8 cellular contexts compared by ENCODE assay signal in the genomic region with DNA sequence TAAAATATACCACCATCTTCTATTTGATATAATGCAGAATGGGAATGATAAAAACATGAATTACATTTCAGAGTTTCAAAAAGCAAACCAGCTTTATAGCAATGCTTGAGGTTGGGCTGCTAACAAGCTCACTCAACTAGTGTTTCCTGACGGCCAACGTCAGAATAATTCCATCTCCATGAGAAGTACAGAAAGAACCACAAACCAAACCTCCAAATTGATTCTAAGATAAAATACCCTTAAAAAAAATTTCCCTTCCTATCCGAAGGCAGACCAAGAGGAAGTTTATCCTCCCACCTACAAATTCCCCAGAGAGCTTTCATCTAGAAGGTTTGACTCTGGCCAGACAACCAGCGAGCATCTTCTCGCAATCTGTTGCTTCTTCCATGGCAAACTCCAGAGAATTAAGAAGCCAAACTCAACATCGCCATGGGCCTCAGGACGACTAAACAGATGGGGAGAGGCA. TPM values are rescaled to one million over a fixed set of nuclear protein-coding genes. Genes with fewer than 3 reads are reported as not detected.
DNase-seq lines count a peak whose midpoint lies in the region; ATAC-seq and TF ChIP-seq lines count a peak whose summit lies in the region.

A gene (plus strand): TSS at position 271 of the 466 bp plus-strand sequence. CDS start 159 bp downstream, at position 430.

- peaks cover 0 to 16% (median 0%) of the 10 kb centered on the region in 4 donors for H3K4me1 ChIP-seq in right lobe of liver
- peaks cover 9% of the 10 kb centered on the region for H3K4me1 ChIP-seq in upper lobe of right lung

- peaks cover 19% of the 10 kb centered on the region for H3K4me1 Mint-ChIP-seq in activated naive CD4-positive, alpha-beta T cell treated with anti-CD3 and anti-CD28 coated beads, Interleukin-2, amount 50 U/mL, for 24 hours
- peaks cover 44% of the 10 kb centered on the region for H3K4me1 Mint-ChIP-seq in activated naive CD8-positive, alpha-beta T cell treated with anti-CD3 and anti-CD28 coated beads, Interleukin-2, amount 50 U/mL, for 24 hours

- H3K4me3 ChIP-seq in right lobe of liver (peak within 1 kb of the TSS; percentile 55 to 59 (median 59)), upper lobe of right lung (peak within 1 kb of the TSS; percentile 53)

- H3K27me3 Mint-ChIP-seq in activated naive CD4-positive, alpha-beta T cell treated with anti-CD3 and anti-CD28 coated beads, Interleukin-2, amount 50 U/mL, for 24 hours: peaks cover 40% of the 10 kb centered on the region
- peaks cover 42% of the 10 kb centered on the region for H3K27me3 Mint-ChIP-seq in activated naive CD8-positive, alpha-beta T cell treated with anti-CD3 and anti-CD28 coated beads, Interleukin-2, amount 50 U/mL, for 24 hours

- no peak for DNase-seq in activated naive CD4-positive, alpha-beta T cell treated with Interleukin-2 at 50 U/mL for 16 hours
- DNase-seq in activated naive CD8-positive, alpha-beta T cell treated with anti-CD3 and anti-CD28 coated beads, Interleukin-2, amount 50 U/mL, for 24 hours: no peak
- no peak for DNase-seq in right lobe of liver
- no peak for DNase-seq in upper lobe of right lung
- no peak for DNase-seq in ecto neural progenitor cell (ENCODE audit: low spot score)
- no peak for DNase-seq in cerebellar nuclear complex (lab: John Stamatoyannopoulos, UW)

- H3K4me3 Mint-ChIP-seq in activated naive CD4-positive, alpha-beta T cell treated with anti-CD3 and anti-CD28 coated beads, Interleukin-2, amount 50 U/mL, for 24 hours: peak within 1 kb of the TSS; percentile 83
- peak within 1 kb of the TSS; percentile 85 for H3K4me3 Mint-ChIP-seq in activated naive CD8-positive, alpha-beta T cell treated with anti-CD3 and anti-CD28 coated beads, Interleukin-2, amount 50 U/mL, for 24 hours

- H3K9me3 ChIP-seq in right lobe of liver (no peaks in the 10 kb centered on the region), upper lobe of right lung (no peaks in the 10 kb centered on the region)

- intact Hi-C loops in right lobe of liver (cut with DNase I) (no loop called here), upper lobe of right lung (cut with DNase I) (no loop called here)

- TF ChIP-seq CTCF in right lobe of liver (IDR thresholded peaks at IDR 0.05): no peak
- no peak for TF ChIP-seq CTCF in upper lobe of right lung (IDR thresholded peaks at IDR 0.05)

- H3K36me3 ChIP-seq in right lobe of liver (no peaks in the 10 kb centered on the region), upper lobe of right lung (no peaks in the 10 kb centered on the region)

- no peaks in the 10 kb centered on the region for H3K9me3 Mint-ChIP-seq in activated naive CD4-positive, alpha-beta T cell treated with anti-CD3 and anti-CD28 coated beads, Interleukin-2, amount 50 U/mL, for 24 hours
- no peaks in the 10 kb centered on the region for H3K9me3 Mint-ChIP-seq in activated naive CD8-positive, alpha-beta T cell treated with anti-CD3 and anti-CD28 coated beads, Interleukin-2, amount 50 U/mL, for 24 hours

- no peak within 1 kb of the TSS for H3K27ac Mint-ChIP-seq in activated naive CD4-positive, alpha-beta T cell treated with anti-CD3 and anti-CD28 coated beads, Interleukin-2, amount 50 U/mL, for 24 hours
- H3K27ac Mint-ChIP-seq in activated naive CD8-positive, alpha-beta T cell treated with anti-CD3 and anti-CD28 coated beads, Interleukin-2, amount 50 U/mL, for 24 hours: peak within 1 kb of the TSS; percentile 87

- ATAC-seq in activated naive CD8-positive, alpha-beta T cell treated with anti-CD3 and anti-CD28 coated beads, Interleukin-2, amount 50 U/mL, for 24 hours: no peak
- ATAC-seq in right lobe of liver (no peak), upper lobe of right lung (no peak), HG03442 (IDR thresholded peaks at IDR 0.05; ENCODE audit: unreplicated experiment) (no peak)

- peak within 1 kb of the TSS in 1 of 3 donors; percentile 33 for H3K27ac ChIP-seq in right lobe of liver
- no peak within 1 kb of the TSS for H3K27ac ChIP-seq in upper lobe of right lung

- 58% methylated on average over 7 of the region's 7 CpGs for WGBS in right lobe of liver (ENCODE audit: insufficient coverage, low coverage, low lambda C conversion rate, missing lambda C conversion rate)

- no peak for TF ChIP-seq POLR2A in right lobe of liver (IDR thresholded peaks at IDR 0.05)

- H3K27me3 ChIP-seq in right lobe of liver: no peaks in the 10 kb centered on the region
- peaks cover 32% of the 10 kb centered on the region for H3K27me3 ChIP-seq in upper lobe of right lung

- H3K36me3 Mint-ChIP-seq in activated naive CD4-positive, alpha-beta T cell treated with anti-CD3 and anti-CD28 coated beads, Interleukin-2, amount 50 U/mL, for 24 hours: no peaks in the 10 kb centered on the region
- peaks cover 2% of the 10 kb centered on the region for H3K36me3 Mint-ChIP-seq in activated naive CD8-positive, alpha-beta T cell treated with anti-CD3 and anti-CD28 coated beads, Interleukin-2, amount 50 U/mL, for 24 hours (ENCODE audit: low read depth)

RNA-seq across cellular contexts. Expression of the gene that starts here (rescaled TPM):
- total RNA-seq in right lobe of liver (1 to 10 TPM in 1 of 6 experiments, under 1 TPM in 4, not detected in 1; 0.16 to 1.2 (median 0.26) TPM), upper lobe of right lung (0.78 TPM)
